In the genomic region with DNA sequence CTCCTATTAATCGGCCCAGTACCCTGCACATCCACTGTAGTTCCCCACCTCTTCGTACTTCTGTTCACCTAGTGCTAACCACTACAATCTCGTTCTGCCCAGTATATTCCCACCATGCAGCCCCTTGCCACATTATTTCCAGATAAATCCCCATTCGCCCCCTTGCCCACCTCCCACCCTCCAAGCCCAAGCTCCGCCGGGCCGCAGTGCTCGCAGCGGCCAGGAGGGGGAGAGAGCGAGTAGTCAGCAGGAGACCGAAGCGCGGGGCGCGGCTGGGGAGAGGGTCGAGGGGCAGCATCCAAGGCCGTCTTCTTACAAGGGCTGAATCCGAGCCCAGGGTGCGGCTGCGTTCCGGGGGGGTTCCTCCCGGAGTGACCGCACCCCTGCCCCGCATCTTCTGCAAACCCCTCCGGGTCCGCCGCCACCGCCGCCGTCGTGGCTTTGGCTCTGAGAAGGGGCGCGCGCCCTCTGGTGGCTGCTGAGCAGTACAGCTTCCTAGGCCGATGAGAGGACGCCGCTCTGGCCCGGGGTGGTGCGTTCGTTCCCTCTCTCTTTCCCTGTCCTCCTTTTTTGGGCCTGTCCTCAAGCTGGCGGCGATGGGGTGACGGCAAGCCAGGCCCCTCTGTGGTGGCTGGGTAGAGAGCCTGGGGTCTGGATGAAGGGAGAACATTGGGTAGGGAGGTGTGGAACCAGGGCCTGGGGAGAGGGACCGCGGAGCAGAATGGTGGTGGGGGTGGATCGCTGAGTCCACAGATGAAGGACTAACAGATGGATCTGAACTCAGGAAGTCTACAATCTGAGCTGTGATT, we compare ENCODE assay signal across 1 cellular context.
TF ChIP-seq lines count a peak whose summit lies in the region.

No MANE protein-coding gene starts in this region.

TF ChIP-seq in K562, 482 proteins besides CTCF, POLR2A, EP300 and RAD21 (continued from another document and continues in another):
- TF ChIP-seq, protein P1, sequence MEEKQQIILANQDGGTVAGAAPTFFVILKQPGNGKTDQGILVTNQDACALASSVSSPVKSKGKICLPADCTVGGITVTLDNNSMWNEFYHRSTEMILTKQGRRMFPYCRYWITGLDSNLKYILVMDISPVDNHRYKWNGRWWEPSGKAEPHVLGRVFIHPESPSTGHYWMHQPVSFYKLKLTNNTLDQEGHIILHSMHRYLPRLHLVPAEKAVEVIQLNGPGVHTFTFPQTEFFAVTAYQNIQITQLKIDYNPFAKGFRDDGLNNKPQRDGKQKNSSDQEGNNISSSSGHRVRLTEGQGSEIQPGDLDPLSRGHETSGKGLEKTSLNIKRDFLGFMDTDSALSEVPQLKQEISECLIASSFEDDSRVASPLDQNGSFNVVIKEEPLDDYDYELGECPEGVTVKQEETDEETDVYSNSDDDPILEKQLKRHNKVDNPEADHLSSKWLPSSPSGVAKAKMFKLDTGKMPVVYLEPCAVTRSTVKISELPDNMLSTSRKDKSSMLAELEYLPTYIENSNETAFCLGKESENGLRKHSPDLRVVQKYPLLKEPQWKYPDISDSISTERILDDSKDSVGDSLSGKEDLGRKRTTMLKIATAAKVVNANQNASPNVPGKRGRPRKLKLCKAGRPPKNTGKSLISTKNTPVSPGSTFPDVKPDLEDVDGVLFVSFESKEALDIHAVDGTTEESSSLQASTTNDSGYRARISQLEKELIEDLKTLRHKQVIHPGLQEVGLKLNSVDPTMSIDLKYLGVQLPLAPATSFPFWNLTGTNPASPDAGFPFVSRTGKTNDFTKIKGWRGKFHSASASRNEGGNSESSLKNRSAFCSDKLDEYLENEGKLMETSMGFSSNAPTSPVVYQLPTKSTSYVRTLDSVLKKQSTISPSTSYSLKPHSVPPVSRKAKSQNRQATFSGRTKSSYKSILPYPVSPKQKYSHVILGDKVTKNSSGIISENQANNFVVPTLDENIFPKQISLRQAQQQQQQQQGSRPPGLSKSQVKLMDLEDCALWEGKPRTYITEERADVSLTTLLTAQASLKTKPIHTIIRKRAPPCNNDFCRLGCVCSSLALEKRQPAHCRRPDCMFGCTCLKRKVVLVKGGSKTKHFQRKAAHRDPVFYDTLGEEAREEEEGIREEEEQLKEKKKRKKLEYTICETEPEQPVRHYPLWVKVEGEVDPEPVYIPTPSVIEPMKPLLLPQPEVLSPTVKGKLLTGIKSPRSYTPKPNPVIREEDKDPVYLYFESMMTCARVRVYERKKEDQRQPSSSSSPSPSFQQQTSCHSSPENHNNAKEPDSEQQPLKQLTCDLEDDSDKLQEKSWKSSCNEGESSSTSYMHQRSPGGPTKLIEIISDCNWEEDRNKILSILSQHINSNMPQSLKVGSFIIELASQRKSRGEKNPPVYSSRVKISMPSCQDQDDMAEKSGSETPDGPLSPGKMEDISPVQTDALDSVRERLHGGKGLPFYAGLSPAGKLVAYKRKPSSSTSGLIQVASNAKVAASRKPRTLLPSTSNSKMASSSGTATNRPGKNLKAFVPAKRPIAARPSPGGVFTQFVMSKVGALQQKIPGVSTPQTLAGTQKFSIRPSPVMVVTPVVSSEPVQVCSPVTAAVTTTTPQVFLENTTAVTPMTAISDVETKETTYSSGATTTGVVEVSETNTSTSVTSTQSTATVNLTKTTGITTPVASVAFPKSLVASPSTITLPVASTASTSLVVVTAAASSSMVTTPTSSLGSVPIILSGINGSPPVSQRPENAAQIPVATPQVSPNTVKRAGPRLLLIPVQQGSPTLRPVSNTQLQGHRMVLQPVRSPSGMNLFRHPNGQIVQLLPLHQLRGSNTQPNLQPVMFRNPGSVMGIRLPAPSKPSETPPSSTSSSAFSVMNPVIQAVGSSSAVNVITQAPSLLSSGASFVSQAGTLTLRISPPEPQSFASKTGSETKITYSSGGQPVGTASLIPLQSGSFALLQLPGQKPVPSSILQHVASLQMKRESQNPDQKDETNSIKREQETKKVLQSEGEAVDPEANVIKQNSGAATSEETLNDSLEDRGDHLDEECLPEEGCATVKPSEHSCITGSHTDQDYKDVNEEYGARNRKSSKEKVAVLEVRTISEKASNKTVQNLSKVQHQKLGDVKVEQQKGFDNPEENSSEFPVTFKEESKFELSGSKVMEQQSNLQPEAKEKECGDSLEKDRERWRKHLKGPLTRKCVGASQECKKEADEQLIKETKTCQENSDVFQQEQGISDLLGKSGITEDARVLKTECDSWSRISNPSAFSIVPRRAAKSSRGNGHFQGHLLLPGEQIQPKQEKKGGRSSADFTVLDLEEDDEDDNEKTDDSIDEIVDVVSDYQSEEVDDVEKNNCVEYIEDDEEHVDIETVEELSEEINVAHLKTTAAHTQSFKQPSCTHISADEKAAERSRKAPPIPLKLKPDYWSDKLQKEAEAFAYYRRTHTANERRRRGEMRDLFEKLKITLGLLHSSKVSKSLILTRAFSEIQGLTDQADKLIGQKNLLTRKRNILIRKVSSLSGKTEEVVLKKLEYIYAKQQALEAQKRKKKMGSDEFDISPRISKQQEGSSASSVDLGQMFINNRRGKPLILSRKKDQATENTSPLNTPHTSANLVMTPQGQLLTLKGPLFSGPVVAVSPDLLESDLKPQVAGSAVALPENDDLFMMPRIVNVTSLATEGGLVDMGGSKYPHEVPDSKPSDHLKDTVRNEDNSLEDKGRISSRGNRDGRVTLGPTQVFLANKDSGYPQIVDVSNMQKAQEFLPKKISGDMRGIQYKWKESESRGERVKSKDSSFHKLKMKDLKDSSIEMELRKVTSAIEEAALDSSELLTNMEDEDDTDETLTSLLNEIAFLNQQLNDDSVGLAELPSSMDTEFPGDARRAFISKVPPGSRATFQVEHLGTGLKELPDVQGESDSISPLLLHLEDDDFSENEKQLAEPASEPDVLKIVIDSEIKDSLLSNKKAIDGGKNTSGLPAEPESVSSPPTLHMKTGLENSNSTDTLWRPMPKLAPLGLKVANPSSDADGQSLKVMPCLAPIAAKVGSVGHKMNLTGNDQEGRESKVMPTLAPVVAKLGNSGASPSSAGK (IDR thresholded peaks at IDR 0.05) = no peak
- no peak for TF ChIP-seq POU5F1 (IDR thresholded peaks at IDR 0.05; ENCODE audit: borderline replicate concordance, low read depth, low read length, partially characterized antibody)
- TF ChIP-seq HMG20B (CRISPR knock-in tag; IDR thresholded peaks at IDR 0.05) = no peak
- TF ChIP-seq, protein P2, sequence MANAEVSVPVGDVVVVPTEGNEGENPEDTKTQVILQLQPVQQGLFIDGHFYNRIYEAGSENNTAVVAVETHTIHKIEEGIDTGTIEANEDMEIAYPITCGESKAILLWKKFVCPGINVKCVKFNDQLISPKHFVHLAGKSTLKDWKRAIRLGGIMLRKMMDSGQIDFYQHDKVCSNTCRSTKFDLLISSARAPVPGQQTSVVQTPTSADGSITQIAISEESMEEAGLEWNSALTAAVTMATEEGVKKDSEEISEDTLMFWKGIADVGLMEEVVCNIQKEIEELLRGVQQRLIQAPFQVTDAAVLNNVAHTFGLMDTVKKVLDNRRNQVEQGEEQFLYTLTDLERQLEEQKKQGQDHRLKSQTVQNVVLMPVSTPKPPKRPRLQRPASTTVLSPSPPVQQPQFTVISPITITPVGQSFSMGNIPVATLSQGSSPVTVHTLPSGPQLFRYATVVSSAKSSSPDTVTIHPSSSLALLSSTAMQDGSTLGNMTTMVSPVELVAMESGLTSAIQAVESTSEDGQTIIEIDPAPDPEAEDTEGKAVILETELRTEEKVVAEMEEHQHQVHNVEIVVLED (CRISPR knock-in tag; IDR thresholded peaks at IDR 0.05) = no peak
- peak; percentile 95 for TF ChIP-seq NFIC (IDR thresholded peaks at IDR 0.05)
- TF ChIP-seq, protein P3, sequence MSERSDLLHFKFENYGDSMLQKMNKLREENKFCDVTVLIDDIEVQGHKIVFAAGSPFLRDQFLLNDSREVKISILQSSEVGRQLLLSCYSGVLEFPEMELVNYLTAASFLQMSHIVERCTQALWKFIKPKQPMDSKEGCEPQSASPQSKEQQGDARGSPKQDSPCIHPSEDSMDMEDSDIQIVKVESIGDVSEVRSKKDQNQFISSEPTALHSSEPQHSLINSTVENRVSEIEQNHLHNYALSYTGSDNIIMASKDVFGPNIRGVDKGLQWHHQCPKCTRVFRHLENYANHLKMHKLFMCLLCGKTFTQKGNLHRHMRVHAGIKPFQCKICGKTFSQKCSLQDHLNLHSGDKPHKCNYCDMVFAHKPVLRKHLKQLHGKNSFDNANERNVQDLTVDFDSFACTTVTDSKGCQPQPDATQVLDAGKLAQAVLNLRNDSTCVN (CRISPR knock-in tag; IDR thresholded peaks at IDR 0.05) = no peak
- TF ChIP-seq, protein P4, sequence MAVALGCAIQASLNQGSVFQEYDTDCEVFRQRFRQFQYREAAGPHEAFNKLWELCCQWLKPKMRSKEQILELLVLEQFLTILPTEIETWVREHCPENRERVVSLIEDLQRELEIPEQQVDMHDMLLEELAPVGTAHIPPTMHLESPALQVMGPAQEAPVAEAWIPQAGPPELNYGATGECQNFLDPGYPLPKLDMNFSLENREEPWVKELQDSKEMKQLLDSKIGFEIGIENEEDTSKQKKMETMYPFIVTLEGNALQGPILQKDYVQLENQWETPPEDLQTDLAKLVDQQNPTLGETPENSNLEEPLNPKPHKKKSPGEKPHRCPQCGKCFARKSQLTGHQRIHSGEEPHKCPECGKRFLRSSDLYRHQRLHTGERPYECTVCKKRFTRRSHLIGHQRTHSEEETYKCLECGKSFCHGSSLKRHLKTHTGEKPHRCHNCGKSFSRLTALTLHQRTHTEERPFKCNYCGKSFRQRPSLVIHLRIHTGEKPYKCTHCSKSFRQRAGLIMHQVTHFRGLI (CRISPR knock-in tag; IDR thresholded peaks at IDR 0.05) = no peak
- TF ChIP-seq TEAD1 (CRISPR knock-in tag; IDR thresholded peaks at IDR 0.05) = peak in 1 of 2 experiments; percentile 42; a peak in 1 of 4 replicates
- TF ChIP-seq, protein P5, sequence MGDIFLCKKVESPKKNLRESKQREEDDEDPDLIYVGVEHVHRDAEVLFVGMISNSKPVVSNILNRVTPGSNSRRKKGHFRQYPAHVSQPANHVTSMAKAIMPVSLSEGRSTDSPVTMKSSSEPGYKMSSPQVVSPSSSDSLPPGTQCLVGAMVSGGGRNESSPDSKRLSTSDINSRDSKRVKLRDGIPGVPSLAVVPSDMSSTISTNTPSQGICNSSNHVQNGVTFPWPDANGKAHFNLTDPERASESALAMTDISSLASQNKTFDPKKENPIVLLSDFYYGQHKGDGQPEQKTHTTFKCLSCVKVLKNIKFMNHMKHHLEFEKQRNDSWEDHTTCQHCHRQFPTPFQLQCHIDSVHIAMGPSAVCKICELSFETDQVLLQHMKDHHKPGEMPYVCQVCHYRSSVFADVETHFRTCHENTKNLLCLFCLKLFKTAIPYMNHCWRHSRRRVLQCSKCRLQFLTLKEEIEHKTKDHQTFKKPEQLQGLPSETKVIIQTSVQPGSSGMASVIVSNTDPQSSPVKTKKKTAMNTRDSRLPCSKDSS (IDR thresholded peaks at IDR 0.05; ENCODE audit: low read depth, partially characterized antibody) = no peak
- TF ChIP-seq, protein P6, sequence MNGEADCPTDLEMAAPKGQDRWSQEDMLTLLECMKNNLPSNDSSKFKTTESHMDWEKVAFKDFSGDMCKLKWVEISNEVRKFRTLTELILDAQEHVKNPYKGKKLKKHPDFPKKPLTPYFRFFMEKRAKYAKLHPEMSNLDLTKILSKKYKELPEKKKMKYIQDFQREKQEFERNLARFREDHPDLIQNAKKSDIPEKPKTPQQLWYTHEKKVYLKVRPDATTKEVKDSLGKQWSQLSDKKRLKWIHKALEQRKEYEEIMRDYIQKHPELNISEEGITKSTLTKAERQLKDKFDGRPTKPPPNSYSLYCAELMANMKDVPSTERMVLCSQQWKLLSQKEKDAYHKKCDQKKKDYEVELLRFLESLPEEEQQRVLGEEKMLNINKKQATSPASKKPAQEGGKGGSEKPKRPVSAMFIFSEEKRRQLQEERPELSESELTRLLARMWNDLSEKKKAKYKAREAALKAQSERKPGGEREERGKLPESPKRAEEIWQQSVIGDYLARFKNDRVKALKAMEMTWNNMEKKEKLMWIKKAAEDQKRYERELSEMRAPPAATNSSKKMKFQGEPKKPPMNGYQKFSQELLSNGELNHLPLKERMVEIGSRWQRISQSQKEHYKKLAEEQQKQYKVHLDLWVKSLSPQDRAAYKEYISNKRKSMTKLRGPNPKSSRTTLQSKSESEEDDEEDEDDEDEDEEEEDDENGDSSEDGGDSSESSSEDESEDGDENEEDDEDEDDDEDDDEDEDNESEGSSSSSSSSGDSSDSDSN (IDR thresholded peaks at IDR 0.05; ENCODE audit: borderline replicate concordance in 1 of 2, low read depth in 2 of 2, low read length in 2 of 2) = 0 out of 4 replicates have a peak, but pooled peaks of 1 of the 2 experiments have one; percentile 41
- TF ChIP-seq BRCA1 (IDR thresholded peaks at IDR 0.05) = no peak
- TF ChIP-seq BRCA1 (CRISPR knock-in tag; IDR thresholded peaks at IDR 0.05) = no peak
- no peak for TF ChIP-seq SPI1 (IDR thresholded peaks at IDR 0.05; ENCODE audit: borderline replicate concordance, low read depth, low read length)
- TF ChIP-seq GABPA (tag; conservative IDR thresholded peaks at IDR 0.05; ENCODE audit: low read depth) = no peak
- TF ChIP-seq TRIM28 (IDR thresholded peaks at IDR 0.05) = no peak
- TF ChIP-seq, protein P7, sequence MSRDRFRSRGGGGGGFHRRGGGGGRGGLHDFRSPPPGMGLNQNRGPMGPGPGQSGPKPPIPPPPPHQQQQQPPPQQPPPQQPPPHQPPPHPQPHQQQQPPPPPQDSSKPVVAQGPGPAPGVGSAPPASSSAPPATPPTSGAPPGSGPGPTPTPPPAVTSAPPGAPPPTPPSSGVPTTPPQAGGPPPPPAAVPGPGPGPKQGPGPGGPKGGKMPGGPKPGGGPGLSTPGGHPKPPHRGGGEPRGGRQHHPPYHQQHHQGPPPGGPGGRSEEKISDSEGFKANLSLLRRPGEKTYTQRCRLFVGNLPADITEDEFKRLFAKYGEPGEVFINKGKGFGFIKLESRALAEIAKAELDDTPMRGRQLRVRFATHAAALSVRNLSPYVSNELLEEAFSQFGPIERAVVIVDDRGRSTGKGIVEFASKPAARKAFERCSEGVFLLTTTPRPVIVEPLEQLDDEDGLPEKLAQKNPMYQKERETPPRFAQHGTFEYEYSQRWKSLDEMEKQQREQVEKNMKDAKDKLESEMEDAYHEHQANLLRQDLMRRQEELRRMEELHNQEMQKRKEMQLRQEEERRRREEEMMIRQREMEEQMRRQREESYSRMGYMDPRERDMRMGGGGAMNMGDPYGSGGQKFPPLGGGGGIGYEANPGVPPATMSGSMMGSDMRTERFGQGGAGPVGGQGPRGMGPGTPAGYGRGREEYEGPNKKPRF (IDR thresholded peaks at IDR 0.05; ENCODE audit: low read depth, low read length) = no peak
- TF ChIP-seq TEAD2 (tag; IDR thresholded peaks at IDR 0.05) = no peak
- TF ChIP-seq ZNF75A (CRISPR knock-in tag; IDR thresholded peaks at IDR 0.05) = no peak
- TF ChIP-seq, protein P8, sequence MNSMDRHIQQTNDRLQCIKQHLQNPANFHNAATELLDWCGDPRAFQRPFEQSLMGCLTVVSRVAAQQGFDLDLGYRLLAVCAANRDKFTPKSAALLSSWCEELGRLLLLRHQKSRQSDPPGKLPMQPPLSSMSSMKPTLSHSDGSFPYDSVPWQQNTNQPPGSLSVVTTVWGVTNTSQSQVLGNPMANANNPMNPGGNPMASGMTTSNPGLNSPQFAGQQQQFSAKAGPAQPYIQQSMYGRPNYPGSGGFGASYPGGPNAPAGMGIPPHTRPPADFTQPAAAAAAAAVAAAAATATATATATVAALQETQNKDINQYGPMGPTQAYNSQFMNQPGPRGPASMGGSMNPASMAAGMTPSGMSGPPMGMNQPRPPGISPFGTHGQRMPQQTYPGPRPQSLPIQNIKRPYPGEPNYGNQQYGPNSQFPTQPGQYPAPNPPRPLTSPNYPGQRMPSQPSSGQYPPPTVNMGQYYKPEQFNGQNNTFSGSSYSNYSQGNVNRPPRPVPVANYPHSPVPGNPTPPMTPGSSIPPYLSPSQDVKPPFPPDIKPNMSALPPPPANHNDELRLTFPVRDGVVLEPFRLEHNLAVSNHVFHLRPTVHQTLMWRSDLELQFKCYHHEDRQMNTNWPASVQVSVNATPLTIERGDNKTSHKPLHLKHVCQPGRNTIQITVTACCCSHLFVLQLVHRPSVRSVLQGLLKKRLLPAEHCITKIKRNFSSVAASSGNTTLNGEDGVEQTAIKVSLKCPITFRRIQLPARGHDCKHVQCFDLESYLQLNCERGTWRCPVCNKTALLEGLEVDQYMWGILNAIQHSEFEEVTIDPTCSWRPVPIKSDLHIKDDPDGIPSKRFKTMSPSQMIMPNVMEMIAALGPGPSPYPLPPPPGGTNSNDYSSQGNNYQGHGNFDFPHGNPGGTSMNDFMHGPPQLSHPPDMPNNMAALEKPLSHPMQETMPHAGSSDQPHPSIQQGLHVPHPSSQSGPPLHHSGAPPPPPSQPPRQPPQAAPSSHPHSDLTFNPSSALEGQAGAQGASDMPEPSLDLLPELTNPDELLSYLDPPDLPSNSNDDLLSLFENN (IDR thresholded peaks at IDR 0.05; ENCODE audit: low read depth in 2 of 2, low read length in 2 of 2) = no peak
